ENCODE assay signal across 5 cellular contexts in genomic region chr3:170804634-170805033, GRCh38.
DNase-seq lines count a peak whose midpoint lies in the region; ATAC-seq and TF ChIP-seq lines count a peak whose summit lies in the region.
"Not testable (repeated sequence)": the region's sequence is repeated elsewhere in the genome, so short reads cannot be mapped to it uniquely, and the experiment has no call there.

No MANE protein-coding gene starts in this region.

- H3K27me3 ChIP-seq in Karpas-422 (ENCODE audit: low read length); PC-3 (ENCODE audit: low read length); mesendoderm (ENCODE audit: insufficient read depth, low read length, poor library complexity): not testable (repeated sequence)

- not testable (repeated sequence) for H3K4me2 ChIP-seq in Karpas-422 (ENCODE audit: low read depth, low read length, poor library complexity, severe bottlenecking); mesendoderm (ENCODE audit: low read length)
- peak overlapping the region; percentile 12 for H3K4me2 ChIP-seq in PC-3 (ENCODE audit: low read length)

- H3K9ac ChIP-seq in Karpas-422 (ENCODE audit: low read length); PC-3 (ENCODE audit: low read length); mesendoderm (ENCODE audit: low read length): not testable (repeated sequence)

- not testable (repeated sequence) for H4K20me1 ChIP-seq in Karpas-422 (ENCODE audit: insufficient read depth, low read depth, low read length); PC-3 (ENCODE audit: low read length)

- not testable (repeated sequence) for H3K36me3 ChIP-seq in HEK293 (ENCODE audit: control insufficient read depth in 2 of 2, insufficient read depth in 1 of 2, low read length in 2 of 2); Karpas-422 (ENCODE audit: insufficient read depth, low read length); PC-3 (ENCODE audit: low read depth, low read length); mesendoderm (ENCODE audit: control insufficient read depth, insufficient read depth, low read length)

- not testable (repeated sequence) for H3K9me3 ChIP-seq in HEK293 (ENCODE audit: control insufficient read depth, insufficient read depth, low read depth, low read length); Karpas-422 (ENCODE audit: low read length); PC-3 (ENCODE audit: low read length)

- not testable (repeated sequence) for ATAC-seq in PC-3

- H3K23ac ChIP-seq in mesendoderm (ENCODE audit: low read length): not testable (repeated sequence)

- not testable (repeated sequence) for H3F3A ChIP-seq in PC-3 (ENCODE audit: low read length, unreplicated experiment)

- not testable (repeated sequence) for H2BK120ac ChIP-seq in mesendoderm (ENCODE audit: low read depth, low read length)

- H3K56ac ChIP-seq in mesendoderm (ENCODE audit: low read length): not testable (repeated sequence)

- H3K9me2 ChIP-seq in Karpas-422 (replicated peaks; ENCODE audit: insufficient read depth, low read length); PC-3 (replicated peaks; ENCODE audit: low read length): not testable (repeated sequence)

- H3K4me3 ChIP-seq in HEK293 (ENCODE audit: low read depth, low read length); Karpas-422 (ENCODE audit: low read length); PC-3 (ENCODE audit: low read length); mesendoderm (ENCODE audit: low read length): not testable (repeated sequence)

- H3K4me1 ChIP-seq in HEK293 (ENCODE audit: control insufficient read depth, insufficient read depth, low read length); Karpas-422 (ENCODE audit: low read length): not testable (repeated sequence)
- H3K4me1 ChIP-seq in PC-3 (ENCODE audit: insufficient read depth, low read length): peaks cover 49% of the 10 kb centered on the region
- H3K4me1 ChIP-seq in mesendoderm (ENCODE audit: control insufficient read depth, low read depth, low read length): peaks cover 22% of the 10 kb centered on the region

- CTCF ChIA-PET in HEK293 (lab: Yijun Ruan, JAX): interaction anchor here (0.6 kb wide), 1 partner anchor 355 kb away, joined by 3 read pairs; no protein-coding TSS in a partner anchor
- CTCF ChIA-PET in PC-3 (lab: Charles Lee): not testable (repeated sequence)

- no CpG with 5 or more reads among the region's 1 CpG for WGBS in mesendoderm (ENCODE audit: extremely low coverage, insufficient coverage, low lambda C conversion rate)

- POLR2A ChIA-PET in HEK293 (lab: Yijun Ruan, JAX): not testable (repeated sequence)
- POLR2A ChIA-PET in PC-3 (lab: Charles Lee; ENCODE audit: unreplicated experiment): interaction anchor here (0.7 kb wide), 1 partner anchor 11 kb away, joined by 8 read pairs; no protein-coding TSS in a partner anchor

- H3K27ac ChIP-seq in HEK293 (ENCODE audit: extremely low read depth, low read depth, low read length); Karpas-422 (ENCODE audit: low read length): not testable (repeated sequence)
- peak overlapping the region; percentile 73 for H3K27ac ChIP-seq in PC-3 (ENCODE audit: low read length)
- H3K27ac ChIP-seq in mesendoderm (ENCODE audit: low read depth, low read length): peak overlapping the region; percentile 67

- not testable (repeated sequence) for H3K79me2 ChIP-seq in Karpas-422 (ENCODE audit: low read length); PC-3 (ENCODE audit: low read length); mesendoderm (ENCODE audit: control insufficient read depth, insufficient read depth, low read length)

- H2AFZ ChIP-seq in Karpas-422 (ENCODE audit: low read length); PC-3 (ENCODE audit: low read length): not testable (repeated sequence)

- intact Hi-C loops in PC-3 (cut with micrococcal nuclease): loop anchor here (5.0 kb wide), 1 partner anchor 177 kb away; no protein-coding TSS in a partner anchor

- H4K5ac ChIP-seq in mesendoderm (ENCODE audit: low read length): not testable (repeated sequence)

- not testable (repeated sequence) for H2BK5ac ChIP-seq in mesendoderm (ENCODE audit: low read length)

- not testable (repeated sequence) for TF ChIP-seq CTCF in HEK293 (tag by site-specific recombination; IDR thresholded peaks at IDR 0.05); PC-3 (conservative IDR thresholded peaks at IDR 0.05; ENCODE audit: low read depth, low read length)

- DNase-seq in DMS153 (lab: John Stamatoyannopoulos, UW) (peak; percentile 36), Karpas-422 (peak; percentile 6), PC-3 (peak; percentile 49)
- DNase-seq in mesendoderm: not testable (repeated sequence)

- not testable (repeated sequence) for H3K79me1 ChIP-seq in mesendoderm (ENCODE audit: low read length)

- not testable (repeated sequence) for H3K4ac ChIP-seq in mesendoderm (ENCODE audit: low read depth, low read length)

- H2AK5ac ChIP-seq in mesendoderm (ENCODE audit: low read length): not testable (repeated sequence)

- H4K8ac ChIP-seq in mesendoderm (ENCODE audit: low read depth, low read length): not testable (repeated sequence)

- not testable (repeated sequence) for H2BK15ac ChIP-seq in mesendoderm (replicated peaks; ENCODE audit: low read depth)

- not testable (repeated sequence) for H3K18ac ChIP-seq in mesendoderm (ENCODE audit: low read length)

- BruUV-seq in PC-3 (replicated peaks; lab: Mats Ljungman, UMichigan): not testable (repeated sequence)

TF ChIP-seq in HEK293, 187 proteins besides CTCF, POLR2A, EP300 and RAD21:
- peak; percentile 62 for TF ChIP-seq FEZF1 (tag by site-specific recombination; IDR thresholded peaks at IDR 0.05)
